16 cellular contexts compared by ENCODE assay signal in genomic region chr2:36480596-36480995, GRCh38.
"Had no signal": no experiment of that assay in that cellular context is flagged by ENCODE, and none has a peak within 500 bp of the region (broad histone marks: within the 10 kb centered on the region; RNA-seq: fewer than 3 reads in every experiment).

No MANE protein-coding gene starts in this region.

- H3K27ac Mint-ChIP-seq: activated CD4-positive, alpha-beta memory T cell treated with anti-CD3 and anti-CD28 coated beads for 36 hours; activated naive CD8-positive, alpha-beta T cell treated with anti-CD3 and anti-CD28 coated beads, Interleukin-2, amount 50 U/mL, for 24 hours; memory B cell; stimulated activated effector memory CD8-positive, alpha-beta T cell treated with anti-CD3 and anti-CD28 coated beads, Interleukin-12 subunit alpha, Interleukin-12 subunit beta, amount 100 ng/mL, for 72 hours; type B pancreatic cell had no signal

- DNase-seq: activated CD4-positive, alpha-beta memory T cell treated with anti-CD3 and anti-CD28 coated beads for 36 hours; activated CD4-positive, alpha-beta T cell treated with anti-CD3 and anti-CD28 coated beads for 1 hour; activated naive CD4-positive, alpha-beta T cell; activated naive CD8-positive, alpha-beta T cell treated with anti-CD3 and anti-CD28 coated beads, Interleukin-2, amount 50 U/mL, for 24 hours; activated T-cell treated with anti-CD3 and anti-CD28 coated beads, Interleukin-2, amount 50 U/mL, for 48 hours; dorsolateral prefrontal cortex; heart left ventricle; pancreas; retina; small intestine; T-helper 9 cell had no signal

- H3K27me3 Mint-ChIP-seq: activated CD4-positive, alpha-beta memory T cell treated with anti-CD3 and anti-CD28 coated beads for 36 hours; activated naive CD8-positive, alpha-beta T cell treated with anti-CD3 and anti-CD28 coated beads, Interleukin-2, amount 50 U/mL, for 24 hours; memory B cell; type B pancreatic cell had no signal

- H3K27me3 ChIP-seq: dorsolateral prefrontal cortex, esophagus muscularis mucosa, heart left ventricle, pancreas had no signal

- H3K4me3 Mint-ChIP-seq: activated CD4-positive, alpha-beta memory T cell treated with anti-CD3 and anti-CD28 coated beads for 36 hours; activated naive CD8-positive, alpha-beta T cell treated with anti-CD3 and anti-CD28 coated beads, Interleukin-2, amount 50 U/mL, for 24 hours; memory B cell; neural crest cell; stimulated activated effector memory CD8-positive, alpha-beta T cell treated with anti-CD3 and anti-CD28 coated beads, Interleukin-12 subunit alpha, Interleukin-12 subunit beta, amount 100 ng/mL, for 72 hours; type B pancreatic cell had no signal

- H3K27ac ChIP-seq: dorsolateral prefrontal cortex, pancreas had no signal

- H3K9me3 ChIP-seq: pancreas had no signal

- ATAC-seq: activated naive CD8-positive, alpha-beta T cell treated with anti-CD3 and anti-CD28 coated beads, Interleukin-2, amount 50 U/mL, for 24 hours; heart left ventricle; pancreas; stimulated activated effector memory CD8-positive, alpha-beta T cell treated with anti-CD3 and anti-CD28 coated beads, Interleukin-12 subunit alpha, Interleukin-12 subunit beta, amount 100 ng/mL, for 72 hours had no signal

- H3K4me1 Mint-ChIP-seq: memory B cell; neural crest cell; stimulated activated effector memory CD8-positive, alpha-beta T cell treated with anti-CD3 and anti-CD28 coated beads, Interleukin-12 subunit alpha, Interleukin-12 subunit beta, amount 100 ng/mL, for 72 hours had no signal

- H3K4me3 ChIP-seq: dorsolateral prefrontal cortex, esophagus muscularis mucosa, heart left ventricle, pancreas had no signal
